21 cellular contexts compared by ENCODE assay signal in the genomic region with DNA sequence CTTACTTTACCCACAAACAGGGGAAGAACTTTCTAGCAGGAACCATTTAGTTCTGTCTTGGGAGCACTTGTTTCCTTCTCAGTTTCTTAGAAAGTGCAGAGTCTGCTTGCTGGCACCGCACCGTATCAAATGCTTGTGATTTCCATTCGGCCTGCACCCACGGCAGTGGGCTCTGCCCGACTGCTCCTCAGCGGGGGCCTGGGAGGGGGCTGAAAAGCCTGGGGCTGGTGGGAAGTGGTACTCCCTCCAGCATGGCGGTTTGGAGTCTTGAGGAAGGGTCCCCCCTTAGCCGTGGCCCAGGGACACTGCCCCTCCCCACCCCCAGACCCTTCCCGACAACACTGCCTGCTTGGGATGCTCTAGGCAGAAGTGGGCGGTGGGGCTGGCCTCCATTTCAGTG. TPM values are rescaled to one million over a fixed set of nuclear protein-coding genes. Genes with fewer than 3 reads are reported as not detected.
DNase-seq lines count a peak whose midpoint lies in the region; ATAC-seq lines count a peak whose summit lies in the region.
"Had no signal": no experiment of that assay in that cellular context is flagged by ENCODE, and none has a peak within 500 bp of the region (broad histone marks: within the 10 kb centered on the region; RNA-seq: fewer than 3 reads in every experiment).

No MANE protein-coding gene starts in this region.

- no peak overlapping the region for H3K4ac ChIP-seq in trophoblast cell (ENCODE audit: low read depth, low read length)

- H3K79me1 ChIP-seq in trophoblast cell (ENCODE audit: low read length), result no peaks in the 10 kb centered on the region

- WGBS in trophoblast cell (ENCODE audit: extremely low coverage, insufficient coverage, insufficient read length), result no CpG with 5 or more reads among the region's 10 CpGs

- H3K9me3 ChIP-seq in SJSA1 (replicated peaks) (peaks cover 13% of the 10 kb centered on the region), trophoblast cell (ENCODE audit: insufficient read depth, low read depth, low read length) (peaks cover 14% of the 10 kb centered on the region)
- no peaks in the 10 kb centered on the region for H3K9me3 ChIP-seq in effector memory CD4-positive, alpha-beta T cell (ENCODE audit: control insufficient read depth, low read length)

- H4K91ac ChIP-seq in trophoblast cell (ENCODE audit: low read depth, low read length), result no peak overlapping the region

- no peak overlapping the region for H4K12ac ChIP-seq in trophoblast cell (ENCODE audit: low read depth, low read length)

- no peak overlapping the region for H2BK120ac ChIP-seq in trophoblast cell (ENCODE audit: insufficient read depth, low read length, poor library complexity)

- no peak overlapping the region for H2BK5ac ChIP-seq in trophoblast cell (ENCODE audit: low read depth, low read length, poor library complexity)

- H4K8ac ChIP-seq in trophoblast cell (ENCODE audit: low read depth, low read length), result no peak overlapping the region

- ATAC-seq in left cardiac atrium (no peak), GM21447 (IDR thresholded peaks at IDR 0.05; ENCODE audit: unreplicated experiment) (no peak)
- ATAC-seq: A549, GM23338, HCT116 had no signal

- peaks cover 3% of the 10 kb centered on the region for H3K79me2 ChIP-seq in trophoblast cell (ENCODE audit: control insufficient read depth, insufficient read depth, low read length, poor library complexity)

- H3K9ac ChIP-seq in trophoblast cell (ENCODE audit: low read length), result no peak overlapping the region
- H3K9ac ChIP-seq: BLaER1 treated with 17β-estradiol and CSF1 and Interleukin-3, amounts not matched to agents 10 nM and 100 nM had no signal

- H3K27ac ChIP-seq in SJSA1 (peak overlapping the region; percentile 75), trophoblast cell (ENCODE audit: low read depth, low read length) (no peak overlapping the region)
- H3K27ac ChIP-seq in effector memory CD4-positive, alpha-beta T cell (ENCODE audit: insufficient read depth, low read length, poor library complexity, severe bottlenecking), result no peak overlapping the region
- H3K27ac ChIP-seq: A549; BLaER1 treated with 17β-estradiol and CSF1 and Interleukin-3, amounts not matched to agents 10 nM and 100 nM had no signal

- no peak overlapping the region for H3K23ac ChIP-seq in trophoblast cell (ENCODE audit: low read length)

- H3K36me3 ChIP-seq in SJSA1 (peaks cover 4% of the 10 kb centered on the region), trophoblast cell (ENCODE audit: control insufficient read depth in 1 of 2, insufficient read depth in 2 of 2, low read length in 2 of 2) (peaks cover 20 to 23% of the 10 kb centered on the region in 2 experiments)
- H3K36me3 ChIP-seq in effector memory CD4-positive, alpha-beta T cell (ENCODE audit: control insufficient read depth, insufficient read depth, low read length), result no peaks in the 10 kb centered on the region
- H3K36me3 ChIP-seq: BE2C had no signal

- no peak overlapping the region for H2BK12ac ChIP-seq in trophoblast cell (ENCODE audit: low read length)

- no peak overlapping the region for H3K4me2 ChIP-seq in trophoblast cell (ENCODE audit: low read length)
- H3K4me2 ChIP-seq: A549; BLaER1 treated with 17β-estradiol and CSF1 and Interleukin-3, amounts not matched to agents 10 nM and 100 nM; GM23338 had no signal

- H3K27me3 ChIP-seq in SJSA1 (replicated peaks) (no peaks in the 10 kb centered on the region), trophoblast cell (ENCODE audit: insufficient read depth, low read length) (no peaks in the 10 kb centered on the region)
- no peaks in the 10 kb centered on the region for H3K27me3 ChIP-seq in effector memory CD4-positive, alpha-beta T cell (replicated peaks; ENCODE audit: control insufficient read depth, insufficient read depth, low read length, poor library complexity, severe bottlenecking)
- H3K27me3 ChIP-seq: BE2C had no signal

- H3K18ac ChIP-seq in trophoblast cell (ENCODE audit: low read length), result peak overlapping the region; percentile 6

- H2AFZ ChIP-seq in trophoblast cell (ENCODE audit: insufficient read depth, low read length, poor library complexity), result no peak overlapping the region
- H2AFZ ChIP-seq: GM23338 had no signal

- no peak overlapping the region for H3K14ac ChIP-seq in trophoblast cell (ENCODE audit: low read length)

- intact Hi-C loops in cardiac septum (cut with DNase I) (no loop called here), left cardiac atrium (cut with DNase I) (no loop called here)

- DNase-seq in cardiac septum (ENCODE audit: low spot score) (peak; percentile 19), left cardiac atrium (no peak), SJSA1 (ENCODE audit: low read depth in 1 of 2, low spot score in 2 of 2) (no peak), trophoblast cell (no peak), DMS79 treated with DMSO at 0.1 percent for 48 hours (lab: John Stamatoyannopoulos, UW) (no peak)
- no peak for DNase-seq in effector memory CD4-positive, alpha-beta T cell
- DNase-seq: 8988T; ACHN; AML-193; BE2C; CD4-positive, alpha-beta T cell; CD8-positive, alpha-beta memory T cell; DMS 273 treated with DMSO at 0.1 percent for 48 hours; DMS53; DND-41; H9 had no signal

- peaks cover 45% of the 10 kb centered on the region for H3K4me1 ChIP-seq in SJSA1 (replicated peaks)
- peaks cover 0 to 3% of the 10 kb centered on the region in 2 experiments for H3K4me1 ChIP-seq in trophoblast cell (ENCODE audit: control insufficient read depth in 1 of 2, insufficient read depth in 2 of 2, low read length in 2 of 2)
- H3K4me1 ChIP-seq in effector memory CD4-positive, alpha-beta T cell (ENCODE audit: control insufficient read depth, insufficient read depth, low read length, poor library complexity, severe bottlenecking), result no peaks in the 10 kb centered on the region
- H3K4me1 ChIP-seq: A549 had no signal

- no peak overlapping the region for H3K4me3 ChIP-seq in SJSA1
- no peak overlapping the region for H3K4me3 ChIP-seq in trophoblast cell (ENCODE audit: low read depth, low read length)
- H3K4me3 ChIP-seq in effector memory CD4-positive, alpha-beta T cell (ENCODE audit: insufficient read depth, low read depth, low read length, poor library complexity, severe bottlenecking), result no peak overlapping the region
- H3K4me3 ChIP-seq: A549; BLaER1 treated with 17β-estradiol and CSF1 and Interleukin-3, amounts not matched to agents 10 nM and 100 nM; GM23338 had no signal

- H2AK5ac ChIP-seq in trophoblast cell (ENCODE audit: low read length), result no peak overlapping the region

RNA-seq across cellular contexts. Expression of a gene that starts 57.0 kb away (rescaled TPM):
- total RNA-seq in cardiac septum (1.1 TPM), left cardiac atrium (under 1 TPM; 0.12 to 0.13 TPM)
- 3.9 and 5.9 TPM in 2 replicates for total RNA-seq in SJSA1 (2014; rRNA removed; shearing (Covaris generic))
- 17.8 and 18.1 TPM in 2 replicates for polyA plus RNA-seq in trophoblast cell (2013)
- polyA plus RNA-seq: CD8-positive, alpha-beta memory T cell had no signal
